ENCODE assay signal across 8 cellular contexts in the genomic region with DNA sequence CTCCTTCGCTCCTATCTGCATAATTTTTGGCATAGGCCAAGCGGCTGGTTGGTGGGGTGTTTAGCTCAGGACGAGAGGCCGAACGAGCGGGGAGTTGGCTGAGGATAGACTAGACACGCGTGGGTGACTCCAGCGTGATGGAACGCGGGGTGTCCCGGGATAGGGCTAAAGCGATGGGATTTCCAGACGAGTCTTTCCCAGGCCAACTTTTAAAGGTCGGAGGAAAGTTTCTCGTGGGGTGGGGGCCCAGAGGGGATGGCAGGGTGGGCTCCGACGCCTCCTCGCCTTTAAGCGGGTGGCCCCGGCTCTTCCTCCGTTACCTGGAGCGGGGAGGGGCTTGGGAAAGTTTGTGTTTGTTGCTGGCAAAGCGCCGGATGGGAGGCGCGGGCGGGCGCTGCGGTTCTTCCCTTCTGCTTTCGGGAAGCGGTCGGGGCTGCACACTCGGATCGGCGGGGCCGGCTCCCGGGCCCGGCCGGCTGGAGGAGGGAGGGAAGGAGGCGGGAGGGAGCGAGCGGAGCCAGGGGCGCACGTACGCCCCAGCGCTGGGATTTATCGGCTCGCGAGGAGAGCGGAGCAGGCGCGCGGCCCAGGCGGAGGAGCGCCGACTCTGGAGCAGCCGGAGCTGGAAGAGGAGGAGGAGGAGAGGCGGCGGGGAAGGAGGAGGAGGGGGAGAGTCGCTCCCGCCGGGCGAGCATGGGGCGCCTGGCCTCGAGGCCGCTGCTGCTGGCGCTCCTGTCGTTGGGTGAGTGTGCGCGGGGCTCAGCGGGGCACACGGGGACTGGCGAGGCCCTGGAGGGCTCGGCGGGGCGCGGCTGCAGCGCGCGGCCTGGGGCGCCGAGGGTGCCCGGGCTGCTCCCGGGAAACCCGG. TPM values are rescaled to one million over a fixed set of nuclear protein-coding genes. Genes with fewer than 3 reads are reported as not detected.
DNase-seq lines count a peak whose midpoint lies in the region; ATAC-seq, FAIRE-seq and TF ChIP-seq lines count a peak whose summit lies in the region.

Gene PTGFRN, plus strand, starts transcription at position 406 of the 868 bp plus-strand sequence. Its CDS starts 288 bp downstream, at position 694.

- H3K9me3 ChIP-seq in BLaER1, result no peaks in the 10 kb centered on the region
- no peaks in the 10 kb centered on the region for H3K9me3 ChIP-seq in mammary epithelial cell (replicated peaks; ENCODE audit: insufficient read depth, low read length)
- H3K9me3 ChIP-seq in gastrocnemius medialis, result no peaks in the 10 kb centered on the region

- H3K27ac ChIP-seq in BLaER1, result no peak within 1 kb of the TSS
- H3K27ac ChIP-seq in mammary epithelial cell (ENCODE audit: insufficient read depth, low read depth, low read length), result peak within 1 kb of the TSS; percentile 80
- peak within 1 kb of the TSS; percentile 35 to 48 (median 44) for H3K27ac ChIP-seq in gastrocnemius medialis

- H3K4me2 ChIP-seq in BLaER1 (peak within 1 kb of the TSS; percentile 98), mammary epithelial cell (ENCODE audit: insufficient read depth, low read depth, low read length) (peak within 1 kb of the TSS; percentile 92)

- under 1% methylated on average over 13 of the region's 86 CpGs for WGBS in mammary epithelial cell (ENCODE audit: low coverage, missing lambda C conversion rate)

- H4K20me1 ChIP-seq in BLaER1 (peaks cover 23% of the 10 kb centered on the region), mammary epithelial cell (ENCODE audit: insufficient read depth, low read length) (no peaks in the 10 kb centered on the region)

- TF ChIP-seq POLR2A in gastrocnemius medialis (IDR thresholded peaks at IDR 0.05), result no peak

- H3K4me1 ChIP-seq in BLaER1 (peaks cover 16% of the 10 kb centered on the region), mammary epithelial cell (ENCODE audit: insufficient read depth, low read length) (peaks cover 62% of the 10 kb centered on the region), gastrocnemius medialis (no peaks in the 10 kb centered on the region)

- H3K27me3 ChIP-seq in BLaER1, result peaks cover 61% of the 10 kb centered on the region
- H3K27me3 ChIP-seq in mammary epithelial cell (ENCODE audit: insufficient read depth, low read length), result no peaks in the 10 kb centered on the region
- H3K27me3 ChIP-seq in gastrocnemius medialis, result peaks cover 9 to 37% (median 12%) of the 10 kb centered on the region in 3 donors

- TF ChIP-seq CTCF in mammary epithelial cell (conservative IDR thresholded peaks at IDR 0.05 in 1 of 2, IDR thresholded peaks at IDR 0.05 in 1 of 2; ENCODE audit: extremely low read depth in 1 of 2, insufficient read depth in 1 of 2, low read depth in 1 of 2, low read length in 2 of 2) (no peak), gastrocnemius medialis (IDR thresholded peaks at IDR 0.05 in 4 of 5, conservative IDR thresholded peaks at IDR 0.05 in 1 of 5) (no peak)

- H2AFZ ChIP-seq in mammary epithelial cell (ENCODE audit: low read depth, low read length), result peak within 1 kb of the TSS; percentile 86

- H3K4me3 ChIP-seq in BLaER1 (peak within 1 kb of the TSS; percentile 72), mammary epithelial cell (replicated peaks in 1 of 3; ENCODE audit: insufficient read depth in 1 of 3, low read depth in 2 of 3, low read length in 3 of 3) (peak within 1 kb of the TSS; percentile 63 to 82 (median 80)), gastrocnemius medialis (peak within 1 kb of the TSS; percentile 55 to 66 (median 60))

- no peak for FAIRE-seq in GM19239 (lab: Jason Lieb, UNC)

- H3K9ac ChIP-seq in BLaER1 (0 out of 2 replicates have a peak within 1 kb of the TSS, but pooled peaks have one; percentile 43), mammary epithelial cell (ENCODE audit: insufficient read depth, low read length) (peak within 1 kb of the TSS; percentile 90)

- DNase-seq in HK-2 (ENCODE audit: unreplicated experiment), result peak; percentile 71
- DNase-seq in SW480 (ENCODE audit: low spot score), result peak; percentile 70
- DNase-seq in mammary epithelial cell, result peak; percentile 81
- DNase-seq in iPS-NIHi11 (ENCODE audit: low spot score), result peak; percentile 91
- DNase-seq in gastrocnemius medialis, result peak in 1 of 2 donors; percentile 23
- DNase-seq in GM19239 (ENCODE audit: insufficient read length, low spot score), result no peak

- dilution Hi-C loops in mammary epithelial cell (cut with HindIII; ENCODE audit: low sequenced_read_pairs), result no loop called here

- CTCF ChIA-PET in mammary epithelial cell (lab: Charles Lee; ENCODE audit: low non-redundant PET), result no interaction called here

- in situ Hi-C loops in mammary epithelial cell (cut with MboI; ENCODE audit: low sequenced_read_pairs in 2 of 2) (no loop called here), gastrocnemius medialis (cut with MboI; ENCODE audit: low sequenced_read_pairs in 4 of 4) (no loop called here)

- H3K79me2 ChIP-seq in mammary epithelial cell (ENCODE audit: insufficient read depth, low read length), result peaks cover 58% of the 10 kb centered on the region

- BruUV-seq in mammary epithelial cell (replicated peaks; lab: Mats Ljungman, UMichigan), result no TSS peak

- peak; percentile 65 for ATAC-seq in gastrocnemius medialis
- ATAC-seq in GM18909 (IDR thresholded peaks at IDR 0.05; ENCODE audit: poor library complexity, unreplicated experiment), result no peak

- intact Hi-C loops in mammary epithelial cell (cut with micrococcal nuclease) (loop anchor here (2.0 to 10.0 kb wide), 3 partner anchors 25 to 335 kb away; partner anchors contain the start of gene CD58), gastrocnemius medialis (cut with DNase I; ENCODE audit: low total_unique reads) (loop anchor here (10.0 kb wide), 1 partner anchor 55 kb away; no protein-coding TSS in a partner anchor)

- H3K36me3 ChIP-seq in BLaER1 (no peaks in the 10 kb centered on the region), mammary epithelial cell (ENCODE audit: insufficient read depth, low read length) (no peaks in the 10 kb centered on the region), gastrocnemius medialis (no peaks in the 10 kb centered on the region)

RNA-seq across cellular contexts. Expression of gene PTGFRN, which starts in this region (rescaled TPM):
- 100 to 1,000 TPM; 143 to 150 TPM for total RNA-seq in mammary epithelial cell
- 79.4 TPM for polyA plus RNA-seq in mammary epithelial cell
- 147 TPM for polyA minus RNA-seq in mammary epithelial cell
- 10 to 100 TPM in 1 of 4 donors, 1 to 10 TPM in 3; 1.5 to 18.1 (median 2.9) TPM for total RNA-seq in gastrocnemius medialis

Comparison
In these comparisons a context has a peak if more than half of its experiments do, and no peak if none do; other contexts are left out.
1. RNA of gene PTGFRN (total RNA-seq): 143 to 150 TPM in mammary epithelial cell; 1.5 to 18.1 TPM in gastrocnemius medialis; every median in the first group is over 4 times any median in the second.
2. Peak in every context shown above with its lines, with median percentiles within 50 percentile points of each other: H3K4me3 ChIP-seq.